ENCODE assay signal across 20 cellular contexts in the genomic region with DNA sequence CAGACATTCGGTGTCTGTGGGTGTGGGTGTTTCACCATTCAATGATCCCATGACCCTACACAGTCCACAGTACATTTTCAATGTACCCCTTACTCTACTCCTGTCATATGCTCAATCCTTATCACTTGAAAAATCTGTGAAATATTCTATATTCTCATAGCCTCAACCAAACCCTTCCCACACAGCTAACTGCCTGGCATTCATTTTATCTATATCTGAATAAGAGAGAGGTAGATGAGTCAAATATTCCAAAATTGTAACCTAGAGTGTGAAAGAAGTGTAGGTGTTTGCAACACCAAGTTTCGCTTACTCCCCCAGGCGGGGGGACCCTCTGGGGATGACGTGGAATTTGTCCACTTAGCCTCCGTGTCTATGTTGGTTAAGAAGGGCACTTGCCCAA.
A peak's percentile ranks its signal among the peaks of the same experiment; 100 is the strongest.
DNase-seq lines count a peak whose midpoint lies in the region; ATAC-seq and TF ChIP-seq lines count a peak whose summit lies in the region.
"Had no signal": no experiment of that assay in that cellular context is flagged by ENCODE, and none has a peak within 500 bp of the region (broad histone marks: within the 10 kb centered on the region; RNA-seq: fewer than 3 reads in every experiment).

No MANE protein-coding gene starts in this region.

- H3K4me3 Mint-ChIP-seq in activated T-helper 2 cell treated with anti-CD3 and anti-CD28 coated beads, Interferon-gamma antibody, Interleukin-2, Interleukin-4, amounts not matched to agents 10 μg/mL and 5 μg/mL and 100 μg/mL, durations not matched to agents 14 hours and 24 hours and 36 hours (ENCODE audit: low read depth), result no peak overlapping the region
- no peak overlapping the region for H3K4me3 Mint-ChIP-seq in stimulated activated naive B cell treated with anti-CD40 and anti-IgM and Interleukin-4, amounts not matched to agents 10 μg/mL and 1 μg/mL and 100 μg/mL, for 72 hours
- H3K4me3 Mint-ChIP-seq: brain; IgD-negative memory B cell; neural crest cell; stimulated activated memory B cell treated with anti-CD40 and anti-IgM and Interleukin-4, amounts not matched to agents 10 μg/mL and 1 μg/mL and 100 μg/mL, for 72 hours had no signal

- ATAC-seq in stimulated activated naive B cell treated with anti-CD40 and anti-IgM and Interleukin-4, amounts not matched to agents 10 μg/mL and 1 μg/mL and 100 μg/mL, for 72 hours (replicated peaks), result peak; percentile 16 to 25
- ATAC-seq: foreskin keratinocyte; left cardiac atrium; stimulated activated memory B cell treated with anti-CD40 and anti-IgM and Interleukin-4, amounts not matched to agents 10 μg/mL and 1 μg/mL and 100 μg/mL, for 72 hours had no signal

- H3K27me3 Mint-ChIP-seq in activated T-helper 2 cell treated with anti-CD3 and anti-CD28 coated beads, Interferon-gamma antibody, Interleukin-2, Interleukin-4, amounts not matched to agents 10 μg/mL and 5 μg/mL and 100 μg/mL, durations not matched to agents 14 hours and 24 hours and 36 hours (ENCODE audit: low read depth), result no peaks in the 10 kb centered on the region
- no peaks in the 10 kb centered on the region for H3K27me3 Mint-ChIP-seq in stimulated activated naive B cell treated with anti-CD40 and anti-IgM and Interleukin-4, amounts not matched to agents 10 μg/mL and 1 μg/mL and 100 μg/mL, for 72 hours
- H3K27me3 Mint-ChIP-seq: brain; IgD-negative memory B cell; stimulated activated memory B cell treated with anti-CD40 and anti-IgM and Interleukin-4, amounts not matched to agents 10 μg/mL and 1 μg/mL and 100 μg/mL, for 72 hours had no signal

- no peak for TF ChIP-seq CTCF in GM10266 (IDR thresholded peaks at IDR 0.05; ENCODE audit: control insufficient read depth, insufficient read depth, low read depth, missing control alignments)

- H3K27ac Mint-ChIP-seq in activated T-helper 2 cell treated with anti-CD3 and anti-CD28 coated beads, Interferon-gamma antibody, Interleukin-2, Interleukin-4, amounts not matched to agents 10 μg/mL and 5 μg/mL and 100 μg/mL, durations not matched to agents 14 hours and 24 hours and 36 hours, result peak overlapping the region; percentile 81
- no peak overlapping the region for H3K27ac Mint-ChIP-seq in stimulated activated naive B cell treated with anti-CD40 and anti-IgM and Interleukin-4, amounts not matched to agents 10 μg/mL and 1 μg/mL and 100 μg/mL, for 72 hours
- H3K27ac Mint-ChIP-seq: brain; IgD-negative memory B cell; stimulated activated memory B cell treated with anti-CD40 and anti-IgM and Interleukin-4, amounts not matched to agents 10 μg/mL and 1 μg/mL and 100 μg/mL, for 72 hours had no signal

- intact Hi-C loops in activated T-helper 2 cell treated with anti-CD3 and anti-CD28 coated beads, Interferon-gamma antibody, Interleukin-2, Interleukin-4, amounts not matched to agents 10 μg/mL and 5 μg/mL and 100 μg/mL, durations not matched to agents 14 hours and 24 hours and 36 hours (cut with micrococcal nuclease), result loop anchor here (1.0 to 10.0 kb wide), 15 partner anchors 31 to 632 kb away; partner anchors contain the start of gene KCNJ1

- H3K4me1 Mint-ChIP-seq in activated T-helper 2 cell treated with anti-CD3 and anti-CD28 coated beads, Interferon-gamma antibody, Interleukin-2, Interleukin-4, amounts not matched to agents 10 μg/mL and 5 μg/mL and 100 μg/mL, durations not matched to agents 14 hours and 24 hours and 36 hours (ENCODE audit: low read depth), result peaks cover 58% of the 10 kb centered on the region
- H3K4me1 Mint-ChIP-seq in stimulated activated naive B cell treated with anti-CD40 and anti-IgM and Interleukin-4, amounts not matched to agents 10 μg/mL and 1 μg/mL and 100 μg/mL, for 72 hours, result peaks cover 10 to 24% of the 10 kb centered on the region in 2 donors
- H3K4me1 Mint-ChIP-seq: neural crest cell had no signal

- H3K36me3 Mint-ChIP-seq in activated T-helper 2 cell treated with anti-CD3 and anti-CD28 coated beads, Interferon-gamma antibody, Interleukin-2, Interleukin-4, amounts not matched to agents 10 μg/mL and 5 μg/mL and 100 μg/mL, durations not matched to agents 14 hours and 24 hours and 36 hours (ENCODE audit: low read depth), result peaks cover 15% of the 10 kb centered on the region
- no peaks in the 10 kb centered on the region for H3K36me3 Mint-ChIP-seq in stimulated activated naive B cell treated with anti-CD40 and anti-IgM and Interleukin-4, amounts not matched to agents 10 μg/mL and 1 μg/mL and 100 μg/mL, for 72 hours
- H3K36me3 Mint-ChIP-seq: brain; stimulated activated memory B cell treated with anti-CD40 and anti-IgM and Interleukin-4, amounts not matched to agents 10 μg/mL and 1 μg/mL and 100 μg/mL, for 72 hours had no signal

- peaks cover 15% of the 10 kb centered on the region for H3K9me3 Mint-ChIP-seq in activated T-helper 2 cell treated with anti-CD3 and anti-CD28 coated beads, Interferon-gamma antibody, Interleukin-2, Interleukin-4, amounts not matched to agents 10 μg/mL and 5 μg/mL and 100 μg/mL, durations not matched to agents 14 hours and 24 hours and 36 hours
- H3K9me3 Mint-ChIP-seq in stimulated activated naive B cell treated with anti-CD40 and anti-IgM and Interleukin-4, amounts not matched to agents 10 μg/mL and 1 μg/mL and 100 μg/mL, for 72 hours, result no peaks in the 10 kb centered on the region
- H3K9me3 Mint-ChIP-seq: brain; stimulated activated memory B cell treated with anti-CD40 and anti-IgM and Interleukin-4, amounts not matched to agents 10 μg/mL and 1 μg/mL and 100 μg/mL, for 72 hours had no signal

- DNase-seq in activated CD8-positive, alpha-beta memory T cell treated with anti-CD3 and anti-CD28 coated beads for 24 hours, result peak; percentile 77
- no peak for DNase-seq in activated CD8-positive, alpha-beta memory T cell treated with anti-CD3 and anti-CD28 coated beads, Interleukin-2, amount 50 U/mL, for 4 hours
- no peak for DNase-seq in activated T-helper 2 cell treated with anti-CD3 and anti-CD28 coated beads, Interferon-gamma antibody, Interleukin-2, Interleukin-4, amounts not matched to agents 10 μg/mL and 5 μg/mL and 100 μg/mL, durations not matched to agents 14 hours and 24 hours and 36 hours (ENCODE audit: low spot score)
- DNase-seq in stimulated activated CD4-positive, alpha-beta T cell treated with anti-CD3 and anti-CD28 coated beads, Interleukin-1b, Interleukin-23, amount 100 ng/mL, for 48 hours, result peak; percentile 81
- DNase-seq in stimulated activated naive B cell treated with anti-CD40 and anti-IgM and Interleukin-4, amounts not matched to agents 10 μg/mL and 1 μg/mL and 100 μg/mL, for 72 hours, result no peak
- DNase-seq in GM10266 (ENCODE audit: extremely low spot score) (no peak), ureter (ENCODE audit: low spot score) (no peak), nucleus accumbens (lab: John Stamatoyannopoulos, UW) (no peak)
- DNase-seq: ACHN, activated gamma-delta T cell, foreskin keratinocyte, left cardiac atrium, NCI-H1930, NCI-H524 treated with DMSO at 0.1 percent for 48 hours, SHP77, WERI-Rb-1 had no signal

Comparison
In these comparisons a context has a peak if more than half of its experiments do, and no peak if none do; other contexts are left out.
1. DNase-seq: peak in activated CD8-positive, alpha-beta memory T cell treated with anti-CD3 and anti-CD28 coated beads for 24 hours (single experiment) and stimulated activated CD4-positive, alpha-beta T cell treated with anti-CD3 and anti-CD28 coated beads, Interleukin-1b, Interleukin-23, amount 100 ng/mL, for 48 hours (single experiment); none in activated CD8-positive, alpha-beta memory T cell treated with anti-CD3 and anti-CD28 coated beads, Interleukin-2, amount 50 U/mL, for 4 hours (single experiment), activated T-helper 2 cell treated with anti-CD3 and anti-CD28 coated beads, Interferon-gamma antibody, Interleukin-2, Interleukin-4, amounts not matched to agents 10 μg/mL and 5 μg/mL and 100 μg/mL, durations not matched to agents 14 hours and 24 hours and 36 hours (single experiment), stimulated activated naive B cell treated with anti-CD40 and anti-IgM and Interleukin-4, amounts not matched to agents 10 μg/mL and 1 μg/mL and 100 μg/mL, for 72 hours (single experiment), GM10266 (single experiment), ureter (single experiment) and nucleus accumbens (0 of 56).